Comparison of ENCODE assay signal across 16 cellular contexts in the genomic region with DNA sequence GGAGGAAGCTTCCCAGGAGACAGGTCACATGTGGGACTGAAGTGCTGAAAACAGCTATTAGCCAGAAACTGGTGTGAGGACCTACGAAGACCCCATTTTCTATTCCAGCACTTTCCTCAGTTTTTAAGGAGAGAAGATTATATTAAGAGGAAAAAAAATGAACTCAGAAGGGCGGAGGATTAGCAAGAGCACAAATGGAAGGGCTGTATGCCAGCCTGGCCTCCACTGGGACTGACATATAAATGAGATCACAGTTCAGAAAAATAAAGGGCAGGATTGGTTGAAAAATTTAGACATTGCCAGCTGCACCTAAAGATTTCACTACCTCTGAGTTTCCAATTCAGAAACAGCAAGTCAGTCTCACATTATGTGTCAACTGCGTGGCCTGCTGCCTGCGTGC.
"Had no signal": no experiment of that assay in that cellular context is flagged by ENCODE, and none has a peak within 500 bp of the region (broad histone marks: within the 10 kb centered on the region; RNA-seq: fewer than 3 reads in every experiment).

No MANE protein-coding gene starts in this region.

- DNase-seq: activated CD4-positive, alpha-beta T cell treated with anti-CD3 and anti-CD28 coated beads, Interleukin-2, amount 10 ng/mL, durations not matched to agents 7 days and 5 days; activated CD8-positive, alpha-beta T cell treated with anti-CD3 and anti-CD28 coated beads, Interleukin-2, amount 10 ng/mL, durations not matched to agents 7 days and 5 days; activated naive CD4-positive, alpha-beta T cell treated with anti-CD3 and anti-CD28 coated beads for 36 hours; activated naive CD8-positive, alpha-beta T cell treated with anti-CD3 and anti-CD28 coated beads, Interleukin-2, amount 50 U/mL, for 24 hours; activated T-cell treated with anti-CD3 and anti-CD28 coated beads, Interleukin-2, amount 50 U/mL, for 24 hours; aorta; erythroblast; foreskin fibroblast; hypothalamus; left lung; mucosa of descending colon; naive thymus-derived CD8-positive, alpha-beta T cell; pancreas; T1000; testis had no signal

- H3K4me1 ChIP-seq: left lung, pancreas had no signal

- H3K9me3 ChIP-seq: left lung, mucosa of descending colon, pancreas, testis had no signal

- H3K4me3 ChIP-seq: coronary artery, left lung, mucosa of descending colon, pancreas, testis had no signal

- H3K36me3 ChIP-seq: left lung, pancreas had no signal

- H3K27ac ChIP-seq: left lung, pancreas, testis had no signal

- H3K27me3 ChIP-seq: pancreas, testis had no signal
